In genomic region chr12:11862794-11863193, GRCh38 we compare ENCODE assay signal across 9 cellular contexts.
DNase-seq lines count a peak whose midpoint lies in the region; ATAC-seq, FAIRE-seq and TF ChIP-seq lines count a peak whose summit lies in the region.
"Had no signal": no experiment of that assay in that cellular context is flagged by ENCODE, and none has a peak within 500 bp of the region (broad histone marks: within the 10 kb centered on the region; RNA-seq: fewer than 3 reads in every experiment).

No MANE protein-coding gene starts in this region.

- H3K4me2 ChIP-seq in skeletal muscle satellite cell (ENCODE audit: low read length), result no peak overlapping the region

- H3K4me3 Mint-ChIP-seq in activated T-helper 17 cell treated with anti-CD3 and anti-CD28 coated beads, Interleukin-2, amount 50 U/mL, for 72 hours, result peak overlapping the region; percentile 40
- H3K4me3 Mint-ChIP-seq in CD4-positive, alpha-beta memory T cell, result no peak overlapping the region

- H3K36me3 ChIP-seq in right atrium auricular region (peaks cover 4% of the 10 kb centered on the region), skeletal muscle satellite cell (ENCODE audit: insufficient read depth, low read length) (no peaks in the 10 kb centered on the region)
- peaks cover 22% of the 10 kb centered on the region for H3K36me3 ChIP-seq in CD4-positive, alpha-beta memory T cell (ENCODE audit: insufficient read depth, low read length)

- FAIRE-seq in GM18507 (lab: Jason Lieb, UNC), result peak; percentile 68
- no peak for FAIRE-seq in H54 (lab: Jason Lieb, UNC)
- FAIRE-seq: endometrium had no signal

- H3K27me3 ChIP-seq in right atrium auricular region, result no peaks in the 10 kb centered on the region
- no peaks in the 10 kb centered on the region for H3K27me3 ChIP-seq in skeletal muscle satellite cell (ENCODE audit: control insufficient read depth, insufficient read depth, low read length)
- H3K27me3 ChIP-seq in CD4-positive, alpha-beta memory T cell (ENCODE audit: insufficient read depth, low read length), result no peaks in the 10 kb centered on the region

- CTCF ChIA-PET in CD4-positive, alpha-beta memory T cell (lab: Charles Lee; ENCODE audit: partially characterized antibody), result interaction anchor here (1.7 kb wide), 1 partner anchor 10 kb away, joined by 3 read pairs; no protein-coding TSS in a partner anchor

- H3K4me1 Mint-ChIP-seq in activated T-helper 17 cell treated with anti-CD3 and anti-CD28 coated beads, Interleukin-2, amount 50 U/mL, for 72 hours, result peaks cover 50% of the 10 kb centered on the region
- H3K4me1 Mint-ChIP-seq in CD4-positive, alpha-beta memory T cell, result peaks cover 9 to 38% (median 22%) of the 10 kb centered on the region in 4 donors

- no peak for TF ChIP-seq CTCF in right atrium auricular region (IDR thresholded peaks at IDR 0.05)

- peak overlapping the region; percentile 82 for H3K27ac Mint-ChIP-seq in activated T-helper 17 cell treated with anti-CD3 and anti-CD28 coated beads, Interleukin-2, amount 50 U/mL, for 72 hours
- peak overlapping the region in 2 of 7 donors; percentile 27 to 31 for H3K27ac Mint-ChIP-seq in CD4-positive, alpha-beta memory T cell

- H3K27me3 Mint-ChIP-seq in activated T-helper 17 cell treated with anti-CD3 and anti-CD28 coated beads, Interleukin-2, amount 50 U/mL, for 72 hours, result no peaks in the 10 kb centered on the region
- H3K27me3 Mint-ChIP-seq in CD4-positive, alpha-beta memory T cell, result no peaks in the 10 kb centered on the region

- H3K4me1 ChIP-seq in right atrium auricular region (peaks cover 0 to 36% of the 10 kb centered on the region in 2 donors), skeletal muscle satellite cell (ENCODE audit: control insufficient read depth, insufficient read depth, low read length) (peaks cover 15% of the 10 kb centered on the region)
- H3K4me1 ChIP-seq in CD4-positive, alpha-beta memory T cell (ENCODE audit: insufficient read depth, low read length), result peaks cover 16% of the 10 kb centered on the region

- peaks cover 100% of the 10 kb centered on the region for H3K36me3 Mint-ChIP-seq in activated T-helper 17 cell treated with anti-CD3 and anti-CD28 coated beads, Interleukin-2, amount 50 U/mL, for 72 hours (ENCODE audit: low read depth)
- peaks cover 74 to 91% of the 10 kb centered on the region in 2 donors for H3K36me3 Mint-ChIP-seq in CD4-positive, alpha-beta memory T cell

- ATAC-seq in activated T-helper 17 cell treated with anti-CD3 and anti-CD28 coated beads, Interleukin-2, amount 50 U/mL, for 72 hours (replicated peaks), result peak; percentile 69
- no peak for ATAC-seq in GM21737 (IDR thresholded peaks at IDR 0.05; ENCODE audit: unreplicated experiment)

- H3K4me3 ChIP-seq in right atrium auricular region (no peak overlapping the region), skeletal muscle satellite cell (ENCODE audit: low read length) (no peak overlapping the region)
- no peak overlapping the region for H3K4me3 ChIP-seq in CD4-positive, alpha-beta memory T cell (ENCODE audit: low read length in 2 of 2)

- no peak for TF ChIP-seq POLR2A in H54 (IDR thresholded peaks at IDR 0.05; ENCODE audit: low read depth, low read length)

- peaks cover 5% of the 10 kb centered on the region for H3K9me3 Mint-ChIP-seq in activated T-helper 17 cell treated with anti-CD3 and anti-CD28 coated beads, Interleukin-2, amount 50 U/mL, for 72 hours
- peaks cover 0 to 23% (median 12%) of the 10 kb centered on the region in 8 donors for H3K9me3 Mint-ChIP-seq in CD4-positive, alpha-beta memory T cell

- intact Hi-C loops in CD4-positive, alpha-beta memory T cell (cut with micrococcal nuclease), result no loop called here

- H3K27ac ChIP-seq in right atrium auricular region, result peak overlapping the region; percentile 71 to 80
- no peak overlapping the region for H3K27ac ChIP-seq in CD4-positive, alpha-beta memory T cell (ENCODE audit: low read depth, low read length)

- H3K9me3 ChIP-seq in right atrium auricular region (peaks cover 0 to 15% of the 10 kb centered on the region in 2 donors), skeletal muscle satellite cell (replicated peaks; ENCODE audit: low read length) (no peaks in the 10 kb centered on the region)
- H3K9me3 ChIP-seq in CD4-positive, alpha-beta memory T cell (ENCODE audit: control insufficient read depth in 1 of 2, low read length in 2 of 2), result peaks cover 5 to 6% of the 10 kb centered on the region in 2 donors

- peak overlapping the region; percentile 45 for H3K9ac ChIP-seq in skeletal muscle satellite cell (ENCODE audit: low read depth, low read length)

- POLR2A ChIA-PET in CD4-positive, alpha-beta memory T cell (lab: Charles Lee; ENCODE audit: partially characterized antibody), result no interaction called here

- DNase-seq in GM18507 (ENCODE audit: extremely low spot score, insufficient read length, low read depth) (no peak), right atrium auricular region (ENCODE audit: low spot score) (no peak), H54 (ENCODE audit: insufficient read length, low spot score) (no peak), NCI-H69 (lab: John Stamatoyannopoulos, UW) (no peak)
- no peak for DNase-seq in CD4-positive, alpha-beta memory T cell
